Comparison of ENCODE assay signal across 11 cellular contexts in genomic region chr18:55585050-55585449, GRCh38. TPM values are rescaled to one million over a fixed set of nuclear protein-coding genes. Genes with fewer than 3 reads are reported as not detected.
DNase-seq lines count a peak whose midpoint lies in the region; ATAC-seq and TF ChIP-seq lines count a peak whose summit lies in the region.
"Had no signal": no experiment of that assay in that cellular context is flagged by ENCODE, and none has a peak within 500 bp of the region (broad histone marks: within the 10 kb centered on the region; RNA-seq: fewer than 3 reads in every experiment).

No MANE protein-coding gene starts in this region.

- peaks cover 39% of the 10 kb centered on the region for H3K79me2 ChIP-seq in ACC112 (ENCODE audit: control insufficient read depth, insufficient read depth, low read length, unreplicated experiment)
- peaks cover 73% of the 10 kb centered on the region for H3K79me2 ChIP-seq in Karpas-422 (ENCODE audit: low read length)
- H3K79me2 ChIP-seq in osteoblast (ENCODE audit: insufficient read depth, low read length), result peaks cover 54% of the 10 kb centered on the region

- H3K27me3 ChIP-seq in ACC112 (ENCODE audit: insufficient read depth, low read length) (no peaks in the 10 kb centered on the region), Karpas-422 (ENCODE audit: low read length) (no peaks in the 10 kb centered on the region), osteoblast (ENCODE audit: insufficient read depth, low read length) (no peaks in the 10 kb centered on the region), esophagus squamous epithelium (no peaks in the 10 kb centered on the region)

- H3K4me1 ChIP-seq in ACC112 (ENCODE audit: control insufficient read depth, insufficient read depth, low read length, unreplicated experiment), result peaks cover 13% of the 10 kb centered on the region
- peaks cover 65% of the 10 kb centered on the region for H3K4me1 ChIP-seq in Karpas-422 (ENCODE audit: low read length)
- peaks cover 23% of the 10 kb centered on the region for H3K4me1 ChIP-seq in osteoblast (ENCODE audit: insufficient read depth, low read length)
- H3K4me1 ChIP-seq in esophagus squamous epithelium, result peaks cover 4 to 68% (median 9%) of the 10 kb centered on the region in 3 donors

- WGBS in esophagus squamous epithelium, 2 donors, result 37 to 38% methylated on average over 2 of the region's 2 CpGs

- DNase-seq in Karpas-422 (no peak), fibroblast of pulmonary artery (ENCODE audit: low read depth) (no peak), osteoblast (ENCODE audit: insufficient read length, low spot score, missing footprints) (no peak), NCI-H510A treated with DMSO at 0.1 percent for 48 hours (lab: John Stamatoyannopoulos, UW) (no peak), GDM1 (lab: John Stamatoyannopoulos, UW) (no peak), esophagus squamous epithelium (lab: John Stamatoyannopoulos, UW) (no peak)
- DNase-seq: activated CD4-positive, CD25-positive, alpha-beta regulatory T cell treated with anti-CD3 and anti-CD28 coated beads, Interleukin-2, amount 50 U/mL, for 72 hours; activated naive CD8-positive, alpha-beta T cell treated with anti-CD3 and anti-CD28 coated beads, Interleukin-2, amount 50 U/mL, for 24 hours; CD4-positive, CD25-positive, alpha-beta regulatory T cell had no signal

- no peak for ATAC-seq in HG02610 (IDR thresholded peaks at IDR 0.05; ENCODE audit: unreplicated experiment)
- ATAC-seq: activated naive CD8-positive, alpha-beta T cell treated with anti-CD3 and anti-CD28 coated beads, Interleukin-2, amount 50 U/mL, for 24 hours had no signal

- TF ChIP-seq CTCF in fibroblast of pulmonary artery (IDR thresholded peaks at IDR 0.05; ENCODE audit: low read length, missing control alignments) (no peak), osteoblast (IDR thresholded peaks at IDR 0.05; ENCODE audit: extremely low read depth, low read depth, low read length) (no peak), esophagus squamous epithelium (IDR thresholded peaks at IDR 0.05) (no peak)

- no peaks in the 10 kb centered on the region for H4K20me1 ChIP-seq in Karpas-422 (ENCODE audit: insufficient read depth, low read depth, low read length)
- no peaks in the 10 kb centered on the region for H4K20me1 ChIP-seq in osteoblast (ENCODE audit: insufficient read depth, low read length)

- H3K36me3 ChIP-seq in ACC112 (ENCODE audit: insufficient read depth, low read length) (0 out of 2 replicates have a peak, but pooled peaks cover 3% of the 10 kb centered on the region), Karpas-422 (ENCODE audit: insufficient read depth, low read length) (peaks cover 24% of the 10 kb centered on the region; the same call in 1 of the 2 replicates), osteoblast (ENCODE audit: insufficient read depth, low read length) (peaks cover 6% of the 10 kb centered on the region), esophagus squamous epithelium (no peaks in the 10 kb centered on the region)

- H3K4me2 ChIP-seq in Karpas-422 (ENCODE audit: low read depth, low read length, poor library complexity, severe bottlenecking) (peak overlapping the region; percentile 85), osteoblast (ENCODE audit: insufficient read depth, low read length) (peak overlapping the region; percentile 91)

- H3K4me3 ChIP-seq in ACC112 (ENCODE audit: low read depth, low read length) (peak overlapping the region; percentile 83), Karpas-422 (ENCODE audit: low read length) (peak overlapping the region; percentile 69), fibroblast of pulmonary artery (replicated peaks; ENCODE audit: low read depth, low read length) (peak overlapping the region; percentile 69), osteoblast (ENCODE audit: insufficient read depth, low read length) (peak overlapping the region; percentile 80), esophagus squamous epithelium (peak overlapping the region in 2 of 4 donors; percentile 80 to 81)

- H3K27ac ChIP-seq in ACC112 (ENCODE audit: low read depth, low read length), result peak overlapping the region; percentile 18; the same call in 1 of the 2 replicates
- H3K27ac ChIP-seq in Karpas-422 (ENCODE audit: low read length), result peak overlapping the region; percentile 89
- H3K27ac ChIP-seq in osteoblast (ENCODE audit: low read depth, low read length), result peak overlapping the region; percentile 45
- H3K27ac ChIP-seq in esophagus squamous epithelium, result peak overlapping the region in 1 of 4 donors; percentile 92

- H3K9me3 ChIP-seq in Karpas-422 (ENCODE audit: low read length) (no peaks in the 10 kb centered on the region), osteoblast (ENCODE audit: low read depth, low read length) (no peaks in the 10 kb centered on the region), esophagus squamous epithelium (no peaks in the 10 kb centered on the region)

- peak overlapping the region; percentile 77 for H3K9ac ChIP-seq in Karpas-422 (ENCODE audit: low read length)

- intact Hi-C loops in esophagus squamous epithelium (cut with DNase I), result no loop called here

- TF ChIP-seq POLR2A in esophagus squamous epithelium (IDR thresholded peaks at IDR 0.05), result no peak

- H2AFZ ChIP-seq in ACC112 (ENCODE audit: low read length, unreplicated experiment), result peak overlapping the region; percentile 43
- H2AFZ ChIP-seq in Karpas-422 (ENCODE audit: low read length), result no peak overlapping the region
- no peak overlapping the region for H2AFZ ChIP-seq in osteoblast (ENCODE audit: low read length)

- H3K9me2 ChIP-seq in Karpas-422 (replicated peaks; ENCODE audit: insufficient read depth, low read length), result no peaks in the 10 kb centered on the region

RNA-seq across cellular contexts. Expression of gene TCF4, which starts 2.9 kb away (rescaled TPM):
- 181 and 261 TPM in 2 replicates for total RNA-seq in Karpas-422 (2014; rRNA removed; shearing (Covaris generic); ENCODE audit: low replicate concordance)
- 87.2 and 89.9 TPM in 2 replicates for total RNA-seq in osteoblast
- total RNA-seq in esophagus squamous epithelium, result 10 to 100 TPM; 19.0 to 79.7 (median 26.0) TPM
